In genomic region chr2:171878481-171878993, GRCh38 we compare ENCODE assay signal across 9 cellular contexts.
DNase-seq lines count a peak whose midpoint lies in the region; ATAC-seq and TF ChIP-seq lines count a peak whose summit lies in the region.
"Had no signal": no experiment of that assay in that cellular context is flagged by ENCODE, and none has a peak within 500 bp of the region (broad histone marks: within the 10 kb centered on the region; RNA-seq: fewer than 3 reads in every experiment).

No MANE protein-coding gene starts in this region.

- H3K79me2 ChIP-seq in MM.1S (ENCODE audit: low read length), result peaks cover 77% of the 10 kb centered on the region

- H3K9me2 ChIP-seq in MM.1S (replicated peaks; ENCODE audit: insufficient read depth, low read length), result no peaks in the 10 kb centered on the region

- no peaks in the 10 kb centered on the region for H3K36me3 ChIP-seq in MM.1S (replicated peaks; ENCODE audit: insufficient read depth, low read length)

- CTCF ChIA-PET in AG04449 (lab: Yijun Ruan, JAX), result no interaction called here

- H3K9ac ChIP-seq in MM.1S (ENCODE audit: low read length), result no peak overlapping the region

- no peaks in the 10 kb centered on the region for H4K20me1 ChIP-seq in MM.1S (ENCODE audit: insufficient read depth, low read length)

- H3F3A ChIP-seq in MM.1S (ENCODE audit: insufficient read depth, low read length), result 0 out of 2 replicates have a peak, but pooled peaks cover 9% of the 10 kb centered on the region

- H3K9me3 ChIP-seq in MM.1S (replicated peaks; ENCODE audit: insufficient read depth, low read length), result no peaks in the 10 kb centered on the region

- H3K4me2 ChIP-seq in MM.1S (ENCODE audit: low read depth, low read length), result no peak overlapping the region

- peak; percentile 24 for DNase-seq in AG04449 (ENCODE audit: low read depth, low spot score)
- peak; percentile 75 for DNase-seq in astrocyte of the cerebellum (ENCODE audit: low read depth)
- DNase-seq in NCI-H2227 treated with DMSO at 0.1 percent for 48 hours (lab: John Stamatoyannopoulos, UW), result no peak
- no peak for DNase-seq in MM.1S
- DNase-seq: activated CD4-positive, CD25-positive, alpha-beta regulatory T cell treated with anti-CD3 and anti-CD28 coated beads, Interleukin-2, amount 50 U/mL, for 72 hours had no signal

- H3K27me3 ChIP-seq in layer of hippocampus (ENCODE audit: control insufficient read depth, insufficient read depth, low read length), result no peaks in the 10 kb centered on the region
- H3K27me3 ChIP-seq in MM.1S (replicated peaks; ENCODE audit: insufficient read depth, low read length), result no peaks in the 10 kb centered on the region

- POLR2A ChIA-PET in AG04449 (lab: Yijun Ruan, JAX), result no interaction called here

- peak; percentile 48 for ATAC-seq in HG02884 (IDR thresholded peaks at IDR 0.05; ENCODE audit: unreplicated experiment)
- ATAC-seq in HG03565 (IDR thresholded peaks at IDR 0.05; ENCODE audit: unreplicated experiment), result no peak
- ATAC-seq in GM21423 (IDR thresholded peaks at IDR 0.05; ENCODE audit: unreplicated experiment), result no peak

- peaks cover 17% of the 10 kb centered on the region for H3K4me1 ChIP-seq in MM.1S (ENCODE audit: low read length)

- in situ Hi-C loops in astrocyte of the cerebellum (cut with HindIII; ENCODE audit: low sequenced_read_pairs), result no loop called here

- H2AFZ ChIP-seq in MM.1S (ENCODE audit: low read length), result no peak overlapping the region

- H3K4me3 ChIP-seq in AG04449 (ENCODE audit: low read depth, low read length), result no peak overlapping the region
- H3K4me3 ChIP-seq in astrocyte of the cerebellum (ENCODE audit: low read depth, low read length), result no peak overlapping the region
- H3K4me3 ChIP-seq in MM.1S (ENCODE audit: low read length), result no peak overlapping the region

- H3K27ac ChIP-seq in layer of hippocampus (ENCODE audit: low read depth, low read length) (peak overlapping the region; percentile 2), MM.1S (ENCODE audit: low read length) (no peak overlapping the region)

- TF ChIP-seq CTCF in AG04449 (IDR thresholded peaks at IDR 0.05; ENCODE audit: insufficient read depth, low read length, missing control alignments) (no peak), astrocyte of the cerebellum (IDR thresholded peaks at IDR 0.05; ENCODE audit: low read depth, low read length, missing control alignments) (no peak), MM.1S (IDR thresholded peaks at IDR 0.05; ENCODE audit: low read length) (no peak)

Comparison
In these comparisons a context has a peak if more than half of its experiments do, and no peak if none do; other contexts are left out.
1. DNase-seq: peak in AG04449 (single experiment) and astrocyte of the cerebellum (single experiment); none in NCI-H2227 treated with DMSO at 0.1 percent for 48 hours (single experiment) and MM.1S (single experiment).